Comparison of ENCODE assay signal across 18 cellular contexts in genomic region chr16:7577588-7577987, GRCh38.
A peak's percentile ranks its signal among the peaks of the same experiment; 100 is the strongest.
DNase-seq lines count a peak whose midpoint lies in the region; ATAC-seq and TF ChIP-seq lines count a peak whose summit lies in the region.
"Had no signal": no experiment of that assay in that cellular context is flagged by ENCODE, and none has a peak within 500 bp of the region (broad histone marks: within the 10 kb centered on the region; RNA-seq: fewer than 3 reads in every experiment).

No MANE protein-coding gene starts in this region.

- peaks cover 2% of the 10 kb centered on the region for H3K27me3 Mint-ChIP-seq in endothelial cell (ENCODE audit: unreplicated experiment)
- H3K27me3 Mint-ChIP-seq in CD4-positive, alpha-beta T cell = no peaks in the 10 kb centered on the region
- no peaks in the 10 kb centered on the region for H3K27me3 Mint-ChIP-seq in activated CD4-positive, alpha-beta T cell treated with anti-CD3 and anti-CD28 coated beads, Interleukin-2, amount 10 ng/mL, durations not matched to agents 7 days and 5 days
- H3K27me3 Mint-ChIP-seq: CD4-positive, CD25-positive, alpha-beta regulatory T cell had no signal

- no peak overlapping the region for H3K27ac Mint-ChIP-seq in endothelial cell (ENCODE audit: unreplicated experiment)
- H3K27ac Mint-ChIP-seq in CD4-positive, alpha-beta T cell = no peak overlapping the region
- no peak overlapping the region for H3K27ac Mint-ChIP-seq in activated CD4-positive, alpha-beta T cell treated with anti-CD3 and anti-CD28 coated beads, Interleukin-2, amount 10 ng/mL, durations not matched to agents 7 days and 5 days
- H3K27ac Mint-ChIP-seq: CD14-positive monocyte; CD4-positive, CD25-positive, alpha-beta regulatory T cell; CD8-positive, alpha-beta T cell had no signal

- CTCF ChIA-PET in CD4-positive, alpha-beta T cell (lab: Charles Lee) = no interaction called here
- CTCF ChIA-PET in activated CD4-positive, alpha-beta T cell treated with anti-CD3 and anti-CD28 coated beads, Interleukin-2, amount 10 ng/mL, durations not matched to agents 7 days and 5 days (lab: Charles Lee) = no interaction called here

- no peak overlapping the region for H3K4me3 Mint-ChIP-seq in endothelial cell (ENCODE audit: unreplicated experiment)
- H3K4me3 Mint-ChIP-seq in CD4-positive, alpha-beta T cell = no peak overlapping the region
- no peak overlapping the region for H3K4me3 Mint-ChIP-seq in activated CD4-positive, alpha-beta T cell treated with anti-CD3 and anti-CD28 coated beads, Interleukin-2, amount 10 ng/mL, durations not matched to agents 7 days and 5 days
- H3K4me3 Mint-ChIP-seq: CD14-positive monocyte; CD4-positive, CD25-positive, alpha-beta regulatory T cell; CD8-positive, alpha-beta T cell had no signal

- H3K9ac ChIP-seq in skeletal muscle tissue (ENCODE audit: low read depth in 1 of 3, low read length in 3 of 3) = no peak overlapping the region
- H3K9ac ChIP-seq: BLaER1 had no signal

- no peak for TF ChIP-seq CTCF in gastrocnemius medialis (IDR thresholded peaks at IDR 0.05 in 4 of 5, conservative IDR thresholded peaks at IDR 0.05 in 1 of 5)
- TF ChIP-seq CTCF in endothelial cell (IDR thresholded peaks at IDR 0.05; ENCODE audit: unreplicated experiment) = no peak
- TF ChIP-seq CTCF in CD4-positive, alpha-beta T cell (IDR thresholded peaks at IDR 0.05) = no peak

- no peak for TF ChIP-seq POLR2A in gastrocnemius medialis (IDR thresholded peaks at IDR 0.05)

- intact Hi-C loops in gastrocnemius medialis (cut with DNase I; ENCODE audit: low total_unique reads) = loop anchor here (5.0 kb wide), 2 partner anchors 75 to 125 kb away; no protein-coding TSS in a partner anchor
- intact Hi-C loops in CD4-positive, alpha-beta T cell (cut with DNase I, micrococcal nuclease) = no loop called here

- H3K4me1 ChIP-seq in gastrocnemius medialis (peaks cover 3 to 4% of the 10 kb centered on the region in 2 donors), skeletal muscle tissue (ENCODE audit: control insufficient read depth in 3 of 3, insufficient read depth in 3 of 3, low read length in 3 of 3) (peaks cover 0 to 5% (median 5%) of the 10 kb centered on the region in 3 donors)
- H3K4me1 ChIP-seq: BE2C, BLaER1, Caco-2 had no signal

- H3K9me3 Mint-ChIP-seq in endothelial cell (ENCODE audit: unreplicated experiment) = no peaks in the 10 kb centered on the region
- H3K9me3 Mint-ChIP-seq in CD4-positive, alpha-beta T cell = peaks cover 8% of the 10 kb centered on the region
- H3K9me3 Mint-ChIP-seq in activated CD4-positive, alpha-beta T cell treated with anti-CD3 and anti-CD28 coated beads, Interleukin-2, amount 10 ng/mL, durations not matched to agents 7 days and 5 days = peaks cover 12% of the 10 kb centered on the region

- H3K27ac ChIP-seq in gastrocnemius medialis (peak overlapping the region; percentile 62 to 76 (median 68)), skeletal muscle tissue (ENCODE audit: low read depth, low read length) (peak overlapping the region; percentile 46)
- no peak overlapping the region for H3K27ac ChIP-seq in CD4-positive, alpha-beta T cell (ENCODE audit: low read depth, low read length)
- H3K27ac ChIP-seq: BLaER1 had no signal

- POLR2A ChIA-PET in CD4-positive, alpha-beta T cell (lab: Charles Lee) = no interaction called here
- POLR2A ChIA-PET in activated CD4-positive, alpha-beta T cell treated with anti-CD3 and anti-CD28 coated beads, Interleukin-2, amount 10 ng/mL, durations not matched to agents 7 days and 5 days (lab: Charles Lee) = no interaction called here

- H3K4me1 Mint-ChIP-seq in endothelial cell (ENCODE audit: unreplicated experiment) = no peaks in the 10 kb centered on the region
- H3K4me1 Mint-ChIP-seq in CD4-positive, alpha-beta T cell (ENCODE audit: low read depth) = no peaks in the 10 kb centered on the region
- H3K4me1 Mint-ChIP-seq in activated CD4-positive, alpha-beta T cell treated with anti-CD3 and anti-CD28 coated beads, Interleukin-2, amount 10 ng/mL, durations not matched to agents 7 days and 5 days = no peaks in the 10 kb centered on the region
- H3K4me1 Mint-ChIP-seq: CD14-positive monocyte; CD4-positive, CD25-positive, alpha-beta regulatory T cell had no signal

- H3K27me3 ChIP-seq in gastrocnemius medialis (no peaks in the 10 kb centered on the region), skeletal muscle tissue (ENCODE audit: control insufficient read depth in 3 of 3, insufficient read depth in 3 of 3, low read length in 3 of 3) (no peaks in the 10 kb centered on the region)
- no peaks in the 10 kb centered on the region for H3K27me3 ChIP-seq in CD4-positive, alpha-beta T cell (ENCODE audit: control insufficient read depth, insufficient read depth, low read length)
- H3K27me3 ChIP-seq: BE2C, BLaER1 had no signal

- peak; percentile 16 for DNase-seq in myocyte (ENCODE audit: low read depth)
- DNase-seq in gastrocnemius medialis = peak; percentile 18 to 72
- no peak for DNase-seq in endothelial cell (ENCODE audit: low spot score)
- DNase-seq in CD4-positive, alpha-beta T cell = no peak
- DNase-seq in activated CD4-positive, alpha-beta T cell treated with anti-CD3 and anti-CD28 coated beads, Interleukin-2, amount 10 ng/mL, durations not matched to agents 7 days and 5 days = no peak
- DNase-seq: 8988T; ACHN; BE2C; C1 segment of cervical spinal cord; Caco-2; Calu3; CD4-positive, CD25-positive, alpha-beta regulatory T cell; CD8-positive, alpha-beta T cell; DMS79 treated with DMSO at 0.1 percent for 48 hours; GF-D8 had no signal

- in situ Hi-C loops in gastrocnemius medialis (cut with MboI; ENCODE audit: low sequenced_read_pairs in 4 of 4) = no loop called here

- H3K9me3 ChIP-seq in gastrocnemius medialis (no peaks in the 10 kb centered on the region), skeletal muscle tissue (ENCODE audit: control insufficient read depth in 3 of 3, low read length in 3 of 3) (no peaks in the 10 kb centered on the region)
- no peaks in the 10 kb centered on the region for H3K9me3 ChIP-seq in CD4-positive, alpha-beta T cell (ENCODE audit: control insufficient read depth, low read length)
- H3K9me3 ChIP-seq: BE2C, BLaER1, Caco-2 had no signal

- H3K4me3 ChIP-seq in gastrocnemius medialis (no peak overlapping the region), skeletal muscle tissue (ENCODE audit: low read length in 3 of 3) (no peak overlapping the region)
- H3K4me3 ChIP-seq: BLaER1 had no signal

- peak; percentile 84 to 93 for ATAC-seq in gastrocnemius medialis
- ATAC-seq in CD4-positive, alpha-beta T cell (ENCODE audit: poor library complexity) = no peak
- ATAC-seq: CD8-positive, alpha-beta T cell had no signal

- H3K36me3 Mint-ChIP-seq in endothelial cell (ENCODE audit: low read depth, unreplicated experiment) = no peaks in the 10 kb centered on the region
- H3K36me3 Mint-ChIP-seq in CD4-positive, alpha-beta T cell (ENCODE audit: low read depth) = no peaks in the 10 kb centered on the region
- no peaks in the 10 kb centered on the region for H3K36me3 Mint-ChIP-seq in activated CD4-positive, alpha-beta T cell treated with anti-CD3 and anti-CD28 coated beads, Interleukin-2, amount 10 ng/mL, durations not matched to agents 7 days and 5 days (ENCODE audit: low read depth)
- H3K36me3 Mint-ChIP-seq: CD14-positive monocyte; CD4-positive, CD25-positive, alpha-beta regulatory T cell; CD8-positive, alpha-beta T cell had no signal

- H3K36me3 ChIP-seq in gastrocnemius medialis = no peaks in the 10 kb centered on the region
- H3K36me3 ChIP-seq in skeletal muscle tissue (ENCODE audit: control insufficient read depth in 3 of 3, insufficient read depth in 3 of 3, low read length in 3 of 3) = peaks cover 0 to 10% (median 0%) of the 10 kb centered on the region in 3 donors
- H3K36me3 ChIP-seq: BE2C, BLaER1 had no signal

Comparison
In these comparisons a context has a peak if more than half of its experiments do, and no peak if none do; other contexts are left out.
1. DNase-seq: peak in myocyte (single experiment) and gastrocnemius medialis (2 of 2); none in endothelial cell (single experiment), CD4-positive, alpha-beta T cell (0 of 10) and activated CD4-positive, alpha-beta T cell treated with anti-CD3 and anti-CD28 coated beads, Interleukin-2, amount 10 ng/mL, durations not matched to agents 7 days and 5 days (single experiment).